39 cellular contexts compared by ENCODE assay signal in genomic region chr6:81568973-81569372, GRCh38.
"Had no signal": no experiment of that assay in that cellular context is flagged by ENCODE, and none has a peak within 500 bp of the region (broad histone marks: within the 10 kb centered on the region; RNA-seq: fewer than 3 reads in every experiment).

No MANE protein-coding gene starts in this region.

- H3K4me3 ChIP-seq: adrenal gland, ascending aorta, body of pancreas, breast epithelium, cardiac muscle cell had no signal

- H3K36me3 ChIP-seq: adrenal gland, ascending aorta, brain microvascular endothelial cell, breast epithelium, cardiac muscle cell had no signal

- FAIRE-seq: astrocyte had no signal

- DNase-seq: activated effector memory CD4-positive, alpha-beta T cell treated with anti-CD3 and anti-CD28 coated beads, Interleukin-2, amount 50 U/mL, for 16 hours; activated effector memory CD4-positive, alpha-beta T cell treated with Interleukin-2 at 50 U/mL for 16 hours; activated gamma-delta T cell; activated gamma-delta T cell treated with Interleukin-2 at 50 U/mL for 16 hours; activated naive CD4-positive, alpha-beta T cell; activated naive CD4-positive, alpha-beta T cell treated with anti-CD3 and anti-CD28 coated beads for 36 hours; activated naive CD4-positive, alpha-beta T cell treated with anti-CD3 and anti-CD28 coated beads, Interleukin-2, amount 10 ng/mL, durations not matched to agents 7 days and 5 days; activated naive CD4-positive, alpha-beta T cell treated with anti-CD3 and anti-CD28 coated beads, Interleukin-2, amount 50 U/mL, for 16 hours; activated naive CD4-positive, alpha-beta T cell treated with Interleukin-2 at 50 U/mL for 16 hours; activated naive CD8-positive, alpha-beta T cell treated with anti-CD3 and anti-CD28 coated beads for 36 hours; activated naive CD8-positive, alpha-beta T cell treated with anti-CD3 and anti-CD28 coated beads, Interleukin-2, amount 10 ng/mL, durations not matched to agents 7 days and 5 days; activated naive CD8-positive, alpha-beta T cell treated with anti-CD3 and anti-CD28 coated beads, Interleukin-2, amount 50 U/mL, for 24 hours; activated T-cell treated with anti-CD3 and anti-CD28 coated beads, Interleukin-2, amount 50 U/mL, for 1 hour; activated T-cell treated with anti-CD3 and anti-CD28 coated beads, Interleukin-2, amount 50 U/mL, for 24 hours; activated T-cell treated with anti-CD3 and anti-CD28 coated beads, Interleukin-2, amount 50 U/mL, for 4 hours; activated T-cell treated with anti-CD3 and anti-CD28 coated beads, Interleukin-2, amount 50 U/mL, for 48 hours; activated T-cell treated with anti-CD3 and anti-CD28 coated beads, Interleukin-2, amount 50 U/mL, for 72 hours; adrenal gland; amniotic stem cell; amygdala; anterior cingulate cortex; aorta; body of pancreas; brain microvascular endothelial cell; caudate nucleus; central memory CD4-positive, alpha-beta T cell; cerebellar nuclear complex had no signal

- H3K4me1 Mint-ChIP-seq: activated naive CD4-positive, alpha-beta T cell treated with anti-CD3 and anti-CD28 coated beads, Interleukin-2, amount 10 ng/mL, durations not matched to agents 7 days and 5 days; activated naive CD4-positive, alpha-beta T cell treated with anti-CD3 and anti-CD28 coated beads, Interleukin-2, amount 50 U/mL, for 24 hours; activated naive CD8-positive, alpha-beta T cell treated with anti-CD3 and anti-CD28 coated beads for 36 hours; activated naive CD8-positive, alpha-beta T cell treated with anti-CD3 and anti-CD28 coated beads, Interleukin-2, amount 10 ng/mL, durations not matched to agents 7 days and 5 days; activated naive CD8-positive, alpha-beta T cell treated with anti-CD3 and anti-CD28 coated beads, Interleukin-2, amount 50 U/mL, for 24 hours; activated T-helper 17 cell treated with anti-CD3 and anti-CD28 coated beads, Interleukin-2, amount 50 U/mL, for 72 hours; brain; central memory CD8-positive, alpha-beta T cell had no signal

- H3K36me3 Mint-ChIP-seq: activated naive CD4-positive, alpha-beta T cell treated with anti-CD3 and anti-CD28 coated beads, Interleukin-2, amount 10 ng/mL, durations not matched to agents 7 days and 5 days; activated naive CD4-positive, alpha-beta T cell treated with anti-CD3 and anti-CD28 coated beads, Interleukin-2, amount 50 U/mL, for 24 hours; activated naive CD4-positive, alpha-beta T cell treated with anti-CD3 and anti-CD28 coated beads, Interleukin-2, amount 50 U/mL, for 72 hours; activated naive CD8-positive, alpha-beta T cell; activated naive CD8-positive, alpha-beta T cell treated with anti-CD3 and anti-CD28 coated beads for 36 hours; activated naive CD8-positive, alpha-beta T cell treated with anti-CD3 and anti-CD28 coated beads, Interleukin-2, amount 10 ng/mL, durations not matched to agents 7 days and 5 days; brain had no signal

- H3K27ac ChIP-seq: adrenal gland, ascending aorta, body of pancreas, brain microvascular endothelial cell, breast epithelium, cardiac muscle cell had no signal

- H3K27me3 Mint-ChIP-seq: activated naive CD4-positive, alpha-beta T cell treated with anti-CD3 and anti-CD28 coated beads, Interleukin-2, amount 10 ng/mL, durations not matched to agents 7 days and 5 days; activated naive CD4-positive, alpha-beta T cell treated with anti-CD3 and anti-CD28 coated beads, Interleukin-2, amount 50 U/mL, for 24 hours; activated naive CD8-positive, alpha-beta T cell; activated naive CD8-positive, alpha-beta T cell treated with anti-CD3 and anti-CD28 coated beads for 36 hours; activated naive CD8-positive, alpha-beta T cell treated with anti-CD3 and anti-CD28 coated beads, Interleukin-2, amount 10 ng/mL, durations not matched to agents 7 days and 5 days; activated naive CD8-positive, alpha-beta T cell treated with anti-CD3 and anti-CD28 coated beads, Interleukin-2, amount 50 U/mL, for 24 hours; activated T-cell treated with anti-CD3 and anti-CD28 coated beads, Interleukin-2, amount 50 U/mL, for 24 hours; activated T-helper 17 cell treated with anti-CD3 and anti-CD28 coated beads, Interleukin-2, amount 50 U/mL, for 72 hours; brain; central memory CD8-positive, alpha-beta T cell had no signal

- H3K9me3 ChIP-seq: adrenal gland, ascending aorta, body of pancreas, breast epithelium had no signal

- H3K9me3 Mint-ChIP-seq: activated naive CD4-positive, alpha-beta T cell treated with anti-CD3 and anti-CD28 coated beads for 36 hours; activated naive CD4-positive, alpha-beta T cell treated with anti-CD3 and anti-CD28 coated beads, Interleukin-2, amount 10 ng/mL, durations not matched to agents 7 days and 5 days; activated naive CD4-positive, alpha-beta T cell treated with anti-CD3 and anti-CD28 coated beads, Interleukin-2, amount 50 U/mL, for 24 hours; activated naive CD8-positive, alpha-beta T cell treated with anti-CD3 and anti-CD28 coated beads for 36 hours; activated T-helper 1 cell treated with anti-CD3 and anti-CD28 coated beads, Interleukin-12 subunit alpha, Interleukin-12 subunit beta, Interleukin-2, Interleukin-4 antibody, amounts not matched to agents 30 ng/mL and 10 ng/mL and 1 ng/mL, durations not matched to agents 14 hours and 24 hours and 36 hours; activated T-helper 2 cell treated with anti-CD3 and anti-CD28 coated beads, Interferon-gamma antibody, Interleukin-2, Interleukin-4, amounts not matched to agents 10 μg/mL and 5 μg/mL and 100 μg/mL, durations not matched to agents 14 hours and 24 hours and 36 hours; brain had no signal

- H3K27me3 ChIP-seq: adrenal gland, ascending aorta, body of pancreas, brain microvascular endothelial cell, breast epithelium, cardiac muscle cell had no signal

- ATAC-seq: activated naive CD4-positive, alpha-beta T cell treated with anti-CD3 and anti-CD28 coated beads, Interleukin-2, amount 50 U/mL, for 72 hours; activated naive CD8-positive, alpha-beta T cell treated with anti-CD3 and anti-CD28 coated beads, Interleukin-2, amount 50 U/mL, for 24 hours; activated T-cell treated with anti-CD3 and anti-CD28 coated beads, Interleukin-2, amount 50 U/mL, for 4 hours; activated T-cell treated with anti-CD3 and anti-CD28 coated beads, Interleukin-2, amount 50 U/mL, for 72 hours; activated T-helper 17 cell treated with anti-CD3 and anti-CD28 coated beads, Interleukin-2, amount 50 U/mL, for 72 hours; body of pancreas had no signal

- H3K4me1 ChIP-seq: adrenal gland, body of pancreas, breast epithelium had no signal

- H3K27ac Mint-ChIP-seq: activated naive CD4-positive, alpha-beta T cell treated with anti-CD3 and anti-CD28 coated beads for 36 hours; activated naive CD4-positive, alpha-beta T cell treated with anti-CD3 and anti-CD28 coated beads, Interleukin-2, amount 10 ng/mL, durations not matched to agents 7 days and 5 days; activated naive CD4-positive, alpha-beta T cell treated with anti-CD3 and anti-CD28 coated beads, Interleukin-2, amount 50 U/mL, for 24 hours; activated naive CD4-positive, alpha-beta T cell treated with anti-CD3 and anti-CD28 coated beads, Interleukin-2, amount 50 U/mL, for 72 hours; activated naive CD8-positive, alpha-beta T cell; activated naive CD8-positive, alpha-beta T cell treated with anti-CD3 and anti-CD28 coated beads for 36 hours; activated naive CD8-positive, alpha-beta T cell treated with anti-CD3 and anti-CD28 coated beads, Interleukin-2, amount 10 ng/mL, durations not matched to agents 7 days and 5 days; activated naive CD8-positive, alpha-beta T cell treated with anti-CD3 and anti-CD28 coated beads, Interleukin-2, amount 50 U/mL, for 24 hours; activated T-cell treated with anti-CD3 and anti-CD28 coated beads, Interleukin-2, amount 50 U/mL, for 24 hours; activated T-cell treated with anti-CD3 and anti-CD28 coated beads, Interleukin-2, amount 50 U/mL, for 72 hours; activated T-helper 1 cell treated with anti-CD3 and anti-CD28 coated beads, Interleukin-12 subunit alpha, Interleukin-12 subunit beta, Interleukin-2, Interleukin-4 antibody, amounts not matched to agents 30 ng/mL and 10 ng/mL and 1 ng/mL, durations not matched to agents 14 hours and 24 hours and 36 hours; activated T-helper 17 cell treated with anti-CD3 and anti-CD28 coated beads, Interleukin-2, amount 50 U/mL, for 72 hours; activated T-helper 2 cell treated with anti-CD3 and anti-CD28 coated beads, Interferon-gamma antibody, Interleukin-2, Interleukin-4, amounts not matched to agents 10 μg/mL and 5 μg/mL and 100 μg/mL, durations not matched to agents 14 hours and 24 hours and 36 hours; brain had no signal

- H3K4me3 Mint-ChIP-seq: activated naive CD4-positive, alpha-beta T cell treated with anti-CD3 and anti-CD28 coated beads for 36 hours; activated naive CD4-positive, alpha-beta T cell treated with anti-CD3 and anti-CD28 coated beads, Interleukin-2, amount 10 ng/mL, durations not matched to agents 7 days and 5 days; activated naive CD4-positive, alpha-beta T cell treated with anti-CD3 and anti-CD28 coated beads, Interleukin-2, amount 50 U/mL, for 24 hours; activated naive CD8-positive, alpha-beta T cell; activated naive CD8-positive, alpha-beta T cell treated with anti-CD3 and anti-CD28 coated beads for 36 hours; activated naive CD8-positive, alpha-beta T cell treated with anti-CD3 and anti-CD28 coated beads, Interleukin-2, amount 10 ng/mL, durations not matched to agents 7 days and 5 days; activated naive CD8-positive, alpha-beta T cell treated with anti-CD3 and anti-CD28 coated beads, Interleukin-2, amount 50 U/mL, for 24 hours; activated T-cell treated with anti-CD3 and anti-CD28 coated beads, Interleukin-2, amount 50 U/mL, for 24 hours; activated T-cell treated with anti-CD3 and anti-CD28 coated beads, Interleukin-2, amount 50 U/mL, for 4 hours; activated T-cell treated with anti-CD3 and anti-CD28 coated beads, Interleukin-2, amount 50 U/mL, for 72 hours; activated T-helper 1 cell treated with anti-CD3 and anti-CD28 coated beads, Interleukin-12 subunit alpha, Interleukin-12 subunit beta, Interleukin-2, Interleukin-4 antibody, amounts not matched to agents 30 ng/mL and 10 ng/mL and 1 ng/mL, durations not matched to agents 14 hours and 24 hours and 36 hours; activated T-helper 17 cell treated with anti-CD3 and anti-CD28 coated beads, Interleukin-2, amount 50 U/mL, for 72 hours; brain; central memory CD8-positive, alpha-beta T cell had no signal
